Comparison of ENCODE assay signal across 1 cellular context in the genomic region with DNA sequence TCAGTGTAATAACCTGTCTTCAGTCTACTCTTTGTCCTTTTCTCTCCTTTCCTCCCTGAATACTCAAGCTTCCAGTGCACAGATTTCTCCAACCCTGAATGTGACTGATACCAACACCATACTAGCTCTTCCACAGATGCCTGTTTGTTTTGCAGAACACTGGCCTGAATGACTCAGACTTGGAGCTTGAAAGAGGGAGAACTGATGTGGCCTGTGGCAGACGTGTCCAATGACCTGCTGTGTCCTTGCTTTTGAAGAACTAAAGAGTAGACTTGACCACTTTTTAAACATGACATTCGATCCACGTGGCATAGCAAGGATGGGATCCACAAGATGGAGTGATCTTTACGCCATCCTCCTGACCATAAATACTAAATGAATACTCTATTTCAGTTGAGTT.
TF ChIP-seq lines count a peak whose summit lies in the region.

No MANE protein-coding gene starts in this region.

TF ChIP-seq in HepG2, 621 proteins besides CTCF, POLR2A, EP300 and RAD21 (continued from another document and continues in another):
- TF ChIP-seq, protein P1, sequence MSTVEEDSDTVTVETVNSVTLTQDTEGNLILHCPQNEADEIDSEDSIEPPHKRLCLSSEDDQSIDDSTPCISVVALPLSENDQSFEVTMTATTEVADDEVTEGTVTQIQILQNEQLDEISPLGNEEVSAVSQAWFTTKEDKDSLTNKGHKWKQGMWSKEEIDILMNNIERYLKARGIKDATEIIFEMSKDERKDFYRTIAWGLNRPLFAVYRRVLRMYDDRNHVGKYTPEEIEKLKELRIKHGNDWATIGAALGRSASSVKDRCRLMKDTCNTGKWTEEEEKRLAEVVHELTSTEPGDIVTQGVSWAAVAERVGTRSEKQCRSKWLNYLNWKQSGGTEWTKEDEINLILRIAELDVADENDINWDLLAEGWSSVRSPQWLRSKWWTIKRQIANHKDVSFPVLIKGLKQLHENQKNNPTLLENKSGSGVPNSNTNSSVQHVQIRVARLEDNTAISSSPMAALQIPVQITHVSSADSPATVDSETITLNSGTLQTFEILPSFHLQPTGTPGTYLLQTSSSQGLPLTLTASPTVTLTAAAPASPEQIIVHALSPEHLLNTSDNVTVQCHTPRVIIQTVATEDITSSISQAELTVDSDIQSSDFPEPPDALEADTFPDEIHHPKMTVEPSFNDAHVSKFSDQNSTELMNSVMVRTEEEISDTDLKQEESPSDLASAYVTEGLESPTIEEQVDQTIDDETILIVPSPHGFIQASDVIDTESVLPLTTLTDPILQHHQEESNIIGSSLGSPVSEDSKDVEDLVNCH (CRISPR knock-in tag; IDR thresholded peaks at IDR 0.05), result no peak
- TF ChIP-seq TAF15 (IDR thresholded peaks at IDR 0.05; ENCODE audit: low read depth, low read length, poor library complexity, severe bottlenecking) (no peak), SMARCC2 (IDR thresholded peaks at IDR 0.05) (no peak), ATF7 (IDR thresholded peaks at IDR 0.05) (no peak), ATF7 (CRISPR knock-in tag; IDR thresholded peaks at IDR 0.05) (no peak), ZIK1 (CRISPR knock-in tag; IDR thresholded peaks at IDR 0.05; ENCODE audit: borderline replicate concordance, low read depth) (no peak), KDM1A (CRISPR knock-in tag; IDR thresholded peaks at IDR 0.05) (no peak), NCOA1 (CRISPR knock-in tag; IDR thresholded peaks at IDR 0.05) (no peak), ZFX (CRISPR knock-in tag; IDR thresholded peaks at IDR 0.05; ENCODE audit: low read depth) (peak; percentile 28; the same call in 1 of the 2 replicates), ZBTB38 (CRISPR knock-in tag; IDR thresholded peaks at IDR 0.05) (0 out of 2 replicates have a peak, but pooled peaks have one; percentile 40), MED13 (CRISPR knock-in tag; IDR thresholded peaks at IDR 0.05) (no peak), ZSCAN30 (CRISPR knock-in tag; IDR thresholded peaks at IDR 0.05) (no peak), U2AF2 (IDR thresholded peaks at IDR 0.05; ENCODE audit: low read depth, low read length) (no peak), ZNF431 (CRISPR knock-in tag; IDR thresholded peaks at IDR 0.05; ENCODE audit: borderline replicate concordance, low read depth) (no peak), TBX3 (IDR thresholded peaks at IDR 0.05; ENCODE audit: borderline replicate concordance) (no peak), GATAD2A (CRISPR knock-in tag; IDR thresholded peaks at IDR 0.05) (peak; percentile 69), MAFK (conservative IDR thresholded peaks at IDR 0.05 in 1 of 2, IDR thresholded peaks at IDR 0.05 in 1 of 2; ENCODE audit: low read length in 2 of 2) (no peak), TGIF2 (CRISPR knock-in tag; IDR thresholded peaks at IDR 0.05) (no peak), ZFYVE20 (CRISPR knock-in tag; IDR thresholded peaks at IDR 0.05; ENCODE audit: borderline replicate concordance, low read depth) (no peak), ZNF460 (CRISPR knock-in tag; IDR thresholded peaks at IDR 0.05; ENCODE audit: borderline replicate concordance) (no peak), ZNF562 (CRISPR knock-in tag; IDR thresholded peaks at IDR 0.05; ENCODE audit: borderline replicate concordance) (no peak), POGZ (CRISPR knock-in tag; IDR thresholded peaks at IDR 0.05) (peak; percentile 74), ZNF773 (CRISPR knock-in tag; IDR thresholded peaks at IDR 0.05; ENCODE audit: borderline replicate concordance) (no peak), PHF21A (CRISPR knock-in tag; IDR thresholded peaks at IDR 0.05) (no peak), TSC22D2 (CRISPR knock-in tag; IDR thresholded peaks at IDR 0.05; ENCODE audit: borderline replicate concordance) (no peak), FOXK1 (CRISPR knock-in tag; IDR thresholded peaks at IDR 0.05; ENCODE audit: borderline replicate concordance, low read depth) (no peak), POLR2AphosphoS5 (IDR thresholded peaks at IDR 0.05; ENCODE audit: low read depth, low read length) (no peak), ZNF10 (CRISPR knock-in tag; IDR thresholded peaks at IDR 0.05; ENCODE audit: borderline replicate concordance, low read depth) (no peak), HDAC2 (CRISPR knock-in tag; IDR thresholded peaks at IDR 0.05) (peak; percentile 49; the same call in 1 of the 2 replicates), MED1 (CRISPR knock-in tag; IDR thresholded peaks at IDR 0.05) (peak; percentile 51; the same call in 1 of the 2 replicates), SRSF4 (IDR thresholded peaks at IDR 0.05; ENCODE audit: low read depth, low read length, poor library complexity, severe bottlenecking) (no peak), ZMAT3 (CRISPR knock-in tag; conservative IDR thresholded peaks at IDR 0.05) (0 out of 2 replicates have a peak, but pooled peaks have one; percentile 34), ZNF234 (CRISPR knock-in tag; conservative IDR thresholded peaks at IDR 0.05) (no peak), REL (CRISPR knock-in tag; conservative IDR thresholded peaks at IDR 0.05) (no peak), FIP1L1 (IDR thresholded peaks at IDR 0.05; ENCODE audit: borderline replicate concordance, insufficient read depth, low read depth, low read length) (no peak), FOXA1 (IDR thresholded peaks at IDR 0.05) (no peak), FOXA1 (CRISPR knock-in tag; IDR thresholded peaks at IDR 0.05) (0 out of 2 replicates have a peak, but pooled peaks have one; percentile 34), BORCS8-MEF2B (CRISPR knock-in tag; IDR thresholded peaks at IDR 0.05) (no peak), IKZF1 (IDR thresholded peaks at IDR 0.05) (no peak)
- TF ChIP-seq, protein P2, sequence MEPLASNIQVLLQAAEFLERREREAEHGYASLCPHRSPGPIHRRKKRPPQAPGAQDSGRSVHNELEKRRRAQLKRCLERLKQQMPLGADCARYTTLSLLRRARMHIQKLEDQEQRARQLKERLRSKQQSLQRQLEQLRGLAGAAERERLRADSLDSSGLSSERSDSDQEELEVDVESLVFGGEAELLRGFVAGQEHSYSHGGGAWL (CRISPR knock-in tag; IDR thresholded peaks at IDR 0.05), result no peak
- TF ChIP-seq, protein P3, sequence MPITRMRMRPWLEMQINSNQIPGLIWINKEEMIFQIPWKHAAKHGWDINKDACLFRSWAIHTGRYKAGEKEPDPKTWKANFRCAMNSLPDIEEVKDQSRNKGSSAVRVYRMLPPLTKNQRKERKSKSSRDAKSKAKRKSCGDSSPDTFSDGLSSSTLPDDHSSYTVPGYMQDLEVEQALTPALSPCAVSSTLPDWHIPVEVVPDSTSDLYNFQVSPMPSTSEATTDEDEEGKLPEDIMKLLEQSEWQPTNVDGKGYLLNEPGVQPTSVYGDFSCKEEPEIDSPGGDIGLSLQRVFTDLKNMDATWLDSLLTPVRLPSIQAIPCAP (CRISPR knock-in tag; IDR thresholded peaks at IDR 0.05; ENCODE audit: low read depth), result no peak
- TF ChIP-seq, protein P4, sequence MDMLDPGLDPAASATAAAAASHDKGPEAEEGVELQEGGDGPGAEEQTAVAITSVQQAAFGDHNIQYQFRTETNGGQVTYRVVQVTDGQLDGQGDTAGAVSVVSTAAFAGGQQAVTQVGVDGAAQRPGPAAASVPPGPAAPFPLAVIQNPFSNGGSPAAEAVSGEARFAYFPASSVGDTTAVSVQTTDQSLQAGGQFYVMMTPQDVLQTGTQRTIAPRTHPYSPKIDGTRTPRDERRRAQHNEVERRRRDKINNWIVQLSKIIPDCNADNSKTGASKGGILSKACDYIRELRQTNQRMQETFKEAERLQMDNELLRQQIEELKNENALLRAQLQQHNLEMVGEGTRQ (IDR thresholded peaks at IDR 0.05; ENCODE audit: low read depth, low read length), result no peak
- TF ChIP-seq, protein P4 (CRISPR knock-in tag; IDR thresholded peaks at IDR 0.05; ENCODE audit: borderline replicate concordance), result no peak
- TF ChIP-seq, protein P5, sequence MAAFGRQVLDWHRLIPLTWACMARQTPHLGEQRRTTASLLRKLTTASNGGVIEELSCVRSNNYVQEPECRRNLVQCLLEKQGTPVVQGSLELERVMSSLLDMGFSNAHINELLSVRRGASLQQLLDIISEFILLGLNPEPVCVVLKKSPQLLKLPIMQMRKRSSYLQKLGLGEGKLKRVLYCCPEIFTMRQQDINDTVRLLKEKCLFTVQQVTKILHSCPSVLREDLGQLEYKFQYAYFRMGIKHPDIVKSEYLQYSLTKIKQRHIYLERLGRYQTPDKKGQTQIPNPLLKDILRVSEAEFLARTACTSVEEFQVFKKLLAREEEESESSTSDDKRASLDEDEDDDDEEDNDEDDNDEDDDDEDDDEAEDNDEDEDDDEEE (CRISPR knock-in tag; IDR thresholded peaks at IDR 0.05), result 0 out of 2 replicates have a peak, but pooled peaks have one; percentile 34
- TF ChIP-seq, protein P6, sequence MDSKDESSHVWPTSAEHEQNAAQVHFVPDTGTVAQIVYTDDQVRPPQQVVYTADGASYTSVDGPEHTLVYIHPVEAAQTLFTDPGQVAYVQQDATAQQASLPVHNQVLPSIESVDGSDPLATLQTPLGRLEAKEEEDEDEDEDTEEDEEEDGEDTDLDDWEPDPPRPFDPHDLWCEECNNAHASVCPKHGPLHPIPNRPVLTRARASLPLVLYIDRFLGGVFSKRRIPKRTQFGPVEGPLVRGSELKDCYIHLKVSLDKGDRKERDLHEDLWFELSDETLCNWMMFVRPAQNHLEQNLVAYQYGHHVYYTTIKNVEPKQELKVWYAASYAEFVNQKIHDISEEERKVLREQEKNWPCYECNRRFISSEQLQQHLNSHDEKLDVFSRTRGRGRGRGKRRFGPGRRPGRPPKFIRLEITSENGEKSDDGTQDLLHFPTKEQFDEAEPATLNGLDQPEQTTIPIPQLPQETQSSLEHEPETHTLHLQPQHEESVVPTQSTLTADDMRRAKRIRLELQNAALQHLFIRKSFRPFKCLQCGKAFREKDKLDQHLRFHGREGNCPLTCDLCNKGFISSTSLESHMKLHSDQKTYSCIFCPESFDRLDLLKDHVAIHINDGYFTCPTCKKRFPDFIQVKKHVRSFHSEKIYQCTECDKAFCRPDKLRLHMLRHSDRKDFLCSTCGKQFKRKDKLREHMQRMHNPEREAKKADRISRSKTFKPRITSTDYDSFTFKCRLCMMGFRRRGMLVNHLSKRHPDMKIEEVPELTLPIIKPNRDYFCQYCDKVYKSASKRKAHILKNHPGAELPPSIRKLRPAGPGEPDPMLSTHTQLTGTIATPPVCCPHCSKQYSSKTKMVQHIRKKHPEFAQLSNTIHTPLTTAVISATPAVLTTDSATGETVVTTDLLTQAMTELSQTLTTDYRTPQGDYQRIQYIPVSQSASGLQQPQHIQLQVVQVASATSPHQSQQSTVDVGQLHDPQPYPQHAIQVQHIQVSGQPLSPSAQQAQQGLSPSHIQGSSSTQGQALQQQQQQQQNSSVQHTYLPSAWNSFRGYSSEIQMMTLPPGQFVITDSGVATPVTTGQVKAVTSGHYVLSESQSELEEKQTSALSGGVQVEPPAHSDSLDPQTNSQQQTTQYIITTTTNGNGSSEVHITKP (CRISPR knock-in tag; IDR thresholded peaks at IDR 0.05; ENCODE audit: low read depth), result no peak
- TF ChIP-seq, protein P7, sequence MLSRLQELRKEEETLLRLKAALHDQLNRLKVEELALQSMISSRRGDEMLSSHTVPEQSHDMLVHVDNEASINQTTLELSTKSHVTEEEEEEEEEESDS (CRISPR knock-in tag; IDR thresholded peaks at IDR 0.05; ENCODE audit: borderline replicate concordance), result no peak
- TF ChIP-seq, protein P8, sequence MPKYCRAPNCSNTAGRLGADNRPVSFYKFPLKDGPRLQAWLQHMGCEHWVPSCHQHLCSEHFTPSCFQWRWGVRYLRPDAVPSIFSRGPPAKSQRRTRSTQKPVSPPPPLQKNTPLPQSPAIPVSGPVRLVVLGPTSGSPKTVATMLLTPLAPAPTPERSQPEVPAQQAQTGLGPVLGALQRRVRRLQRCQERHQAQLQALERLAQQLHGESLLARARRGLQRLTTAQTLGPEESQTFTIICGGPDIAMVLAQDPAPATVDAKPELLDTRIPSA (CRISPR knock-in tag; IDR thresholded peaks at IDR 0.05; ENCODE audit: borderline replicate concordance), result no peak
- TF ChIP-seq, protein P9, sequence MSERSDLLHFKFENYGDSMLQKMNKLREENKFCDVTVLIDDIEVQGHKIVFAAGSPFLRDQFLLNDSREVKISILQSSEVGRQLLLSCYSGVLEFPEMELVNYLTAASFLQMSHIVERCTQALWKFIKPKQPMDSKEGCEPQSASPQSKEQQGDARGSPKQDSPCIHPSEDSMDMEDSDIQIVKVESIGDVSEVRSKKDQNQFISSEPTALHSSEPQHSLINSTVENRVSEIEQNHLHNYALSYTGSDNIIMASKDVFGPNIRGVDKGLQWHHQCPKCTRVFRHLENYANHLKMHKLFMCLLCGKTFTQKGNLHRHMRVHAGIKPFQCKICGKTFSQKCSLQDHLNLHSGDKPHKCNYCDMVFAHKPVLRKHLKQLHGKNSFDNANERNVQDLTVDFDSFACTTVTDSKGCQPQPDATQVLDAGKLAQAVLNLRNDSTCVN (CRISPR knock-in tag; IDR thresholded peaks at IDR 0.05; ENCODE audit: borderline replicate concordance), result no peak; the same call in 1 of the 2 replicates
- TF ChIP-seq, protein P10, sequence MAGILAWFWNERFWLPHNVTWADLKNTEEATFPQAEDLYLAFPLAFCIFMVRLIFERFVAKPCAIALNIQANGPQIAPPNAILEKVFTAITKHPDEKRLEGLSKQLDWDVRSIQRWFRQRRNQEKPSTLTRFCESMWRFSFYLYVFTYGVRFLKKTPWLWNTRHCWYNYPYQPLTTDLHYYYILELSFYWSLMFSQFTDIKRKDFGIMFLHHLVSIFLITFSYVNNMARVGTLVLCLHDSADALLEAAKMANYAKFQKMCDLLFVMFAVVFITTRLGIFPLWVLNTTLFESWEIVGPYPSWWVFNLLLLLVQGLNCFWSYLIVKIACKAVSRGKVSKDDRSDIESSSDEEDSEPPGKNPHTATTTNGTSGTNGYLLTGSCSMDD (CRISPR knock-in tag; IDR thresholded peaks at IDR 0.05), result no peak
- TF ChIP-seq, protein P11, sequence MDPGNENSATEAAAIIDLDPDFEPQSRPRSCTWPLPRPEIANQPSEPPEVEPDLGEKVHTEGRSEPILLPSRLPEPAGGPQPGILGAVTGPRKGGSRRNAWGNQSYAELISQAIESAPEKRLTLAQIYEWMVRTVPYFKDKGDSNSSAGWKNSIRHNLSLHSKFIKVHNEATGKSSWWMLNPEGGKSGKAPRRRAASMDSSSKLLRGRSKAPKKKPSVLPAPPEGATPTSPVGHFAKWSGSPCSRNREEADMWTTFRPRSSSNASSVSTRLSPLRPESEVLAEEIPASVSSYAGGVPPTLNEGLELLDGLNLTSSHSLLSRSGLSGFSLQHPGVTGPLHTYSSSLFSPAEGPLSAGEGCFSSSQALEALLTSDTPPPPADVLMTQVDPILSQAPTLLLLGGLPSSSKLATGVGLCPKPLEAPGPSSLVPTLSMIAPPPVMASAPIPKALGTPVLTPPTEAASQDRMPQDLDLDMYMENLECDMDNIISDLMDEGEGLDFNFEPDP (CRISPR knock-in tag; conservative IDR thresholded peaks at IDR 0.05), result no peak
- TF ChIP-seq, protein P12, sequence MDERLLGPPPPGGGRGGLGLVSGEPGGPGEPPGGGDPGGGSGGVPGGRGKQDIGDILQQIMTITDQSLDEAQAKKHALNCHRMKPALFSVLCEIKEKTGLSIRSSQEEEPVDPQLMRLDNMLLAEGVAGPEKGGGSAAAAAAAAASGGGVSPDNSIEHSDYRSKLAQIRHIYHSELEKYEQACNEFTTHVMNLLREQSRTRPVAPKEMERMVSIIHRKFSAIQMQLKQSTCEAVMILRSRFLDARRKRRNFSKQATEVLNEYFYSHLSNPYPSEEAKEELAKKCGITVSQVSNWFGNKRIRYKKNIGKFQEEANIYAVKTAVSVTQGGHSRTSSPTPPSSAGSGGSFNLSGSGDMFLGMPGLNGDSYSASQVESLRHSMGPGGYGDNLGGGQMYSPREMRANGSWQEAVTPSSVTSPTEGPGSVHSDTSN (CRISPR knock-in tag; IDR thresholded peaks at IDR 0.05), result no peak
